ENCODE assay signal across 14 cellular contexts in genomic region chr1:11882814-11883538, GRCh38. TPM values are rescaled to one million over a fixed set of nuclear protein-coding genes. Genes with fewer than 3 reads are reported as not detected.
A peak's percentile ranks its signal among the peaks of the same experiment; 100 is the strongest.
DNase-seq lines count a peak whose midpoint lies in the region; ATAC-seq and TF ChIP-seq lines count a peak whose summit lies in the region.
"Had no signal": no experiment of that assay in that cellular context is flagged by ENCODE, and none has a peak within 500 bp of the region (broad histone marks: within the 10 kb centered on the region; RNA-seq: fewer than 3 reads in every experiment).

No MANE protein-coding gene starts in this region.

- H3K18ac ChIP-seq in mesendoderm (ENCODE audit: low read length) = no peak overlapping the region

- H2BK15ac ChIP-seq in mesendoderm (replicated peaks; ENCODE audit: low read depth) = no peak overlapping the region

- H3K27ac Mint-ChIP-seq in activated T-cell treated with anti-CD3 and anti-CD28 coated beads, Interleukin-2, amount 50 U/mL, for 72 hours = no peak overlapping the region
- H3K27ac Mint-ChIP-seq: T-helper 17 cell had no signal

- H3K79me1 ChIP-seq in mesendoderm (ENCODE audit: low read length) = no peaks in the 10 kb centered on the region

- no peaks in the 10 kb centered on the region for H3K9me3 ChIP-seq in body of pancreas

- H3K4me3 Mint-ChIP-seq in activated T-cell treated with anti-CD3 and anti-CD28 coated beads, Interleukin-2, amount 50 U/mL, for 72 hours = no peak overlapping the region
- H3K4me3 Mint-ChIP-seq: T-helper 17 cell had no signal

- no peak overlapping the region for H3K23ac ChIP-seq in mesendoderm (ENCODE audit: low read length)

- peak overlapping the region; percentile 25 for H3K56ac ChIP-seq in mesendoderm (ENCODE audit: low read length)

- no peak overlapping the region for H3K9ac ChIP-seq in mesendoderm (ENCODE audit: low read length)

- H3K27me3 ChIP-seq in body of pancreas (no peaks in the 10 kb centered on the region), mesendoderm (ENCODE audit: insufficient read depth, low read length, poor library complexity) (no peaks in the 10 kb centered on the region)
- H3K27me3 ChIP-seq: dorsolateral prefrontal cortex had no signal

- H3K4me1 Mint-ChIP-seq in activated T-cell treated with anti-CD3 and anti-CD28 coated beads, Interleukin-2, amount 50 U/mL, for 72 hours (ENCODE audit: low read depth) = no peaks in the 10 kb centered on the region

- H2BK120ac ChIP-seq in mesendoderm (ENCODE audit: low read depth, low read length) = no peak overlapping the region

- H3K79me2 ChIP-seq in mesendoderm (ENCODE audit: control insufficient read depth, insufficient read depth, low read length) = no peaks in the 10 kb centered on the region

- no peak overlapping the region for H3K4ac ChIP-seq in mesendoderm (ENCODE audit: low read depth, low read length)

- 34 to 35% methylated on average over 6 to 13 of the region's 13 CpGs for WGBS in body of pancreas, 2 donors
- no CpG with 5 or more reads among the region's 13 CpGs for WGBS in mesendoderm (ENCODE audit: extremely low coverage, insufficient coverage, low lambda C conversion rate)

- H2AK5ac ChIP-seq in mesendoderm (ENCODE audit: low read length) = no peak overlapping the region

- peaks cover 9% of the 10 kb centered on the region for H3K27me3 Mint-ChIP-seq in activated T-cell treated with anti-CD3 and anti-CD28 coated beads, Interleukin-2, amount 50 U/mL, for 72 hours (ENCODE audit: low read depth)

- intact Hi-C loops in body of pancreas (cut with DNase I) = no loop called here

- ATAC-seq in body of pancreas = peak; percentile 85
- ATAC-seq in activated T-cell treated with anti-CD3 and anti-CD28 coated beads, Interleukin-2, amount 50 U/mL, for 72 hours (replicated peaks in 1 of 2) = no peak
- ATAC-seq: T-helper 17 cell had no signal

- H3K9me3 Mint-ChIP-seq in activated T-cell treated with anti-CD3 and anti-CD28 coated beads, Interleukin-2, amount 50 U/mL, for 72 hours = no peaks in the 10 kb centered on the region

- DNase-seq in DMS153 (lab: John Stamatoyannopoulos, UW) (peak; percentile 63), NCI-H2029 treated with DMSO at 0.1 percent for 48 hours (lab: John Stamatoyannopoulos, UW) (peak; percentile 54), body of pancreas (peak; percentile 79 to 90 (median 90)), mesendoderm (peak; percentile 95), glomerular visceral epithelial cell (ENCODE audit: extremely low spot score) (no peak), D341Med (ENCODE audit: low spot score) (no peak), nucleus accumbens (lab: John Stamatoyannopoulos, UW) (no peak)
- no peak for DNase-seq in activated T-cell treated with anti-CD3 and anti-CD28 coated beads, Interleukin-2, amount 50 U/mL, for 72 hours
- DNase-seq: activated T-cell treated with anti-CD3 and anti-CD28 coated beads, Interleukin-2, amount 50 U/mL, for 1 hour; DND-41; dorsolateral prefrontal cortex; MM.1S; T-helper 17 cell had no signal

- no peaks in the 10 kb centered on the region for H3K36me3 Mint-ChIP-seq in activated T-cell treated with anti-CD3 and anti-CD28 coated beads, Interleukin-2, amount 50 U/mL, for 72 hours (ENCODE audit: insufficient read depth in 2 of 2)

- TF ChIP-seq CTCF in body of pancreas (IDR thresholded peaks at IDR 0.05) = no peak

- no peak overlapping the region for H4K8ac ChIP-seq in mesendoderm (ENCODE audit: low read depth, low read length)

- no peak overlapping the region for H2BK5ac ChIP-seq in mesendoderm (ENCODE audit: low read length)

- H3K36me3 ChIP-seq in body of pancreas (replicated peaks in 1 of 2; ENCODE audit: insufficient read depth in 1 of 2, low read depth in 2 of 2) = no peaks in the 10 kb centered on the region
- H3K36me3 ChIP-seq in mesendoderm (ENCODE audit: control insufficient read depth, insufficient read depth, low read length) = no peaks in the 10 kb centered on the region

- no peak for TF ChIP-seq POLR2A in body of pancreas (IDR thresholded peaks at IDR 0.05)

- peaks cover 11% of the 10 kb centered on the region for H3K4me1 ChIP-seq in body of pancreas
- peaks cover 8% of the 10 kb centered on the region for H3K4me1 ChIP-seq in mesendoderm (ENCODE audit: control insufficient read depth, low read depth, low read length)

- H4K5ac ChIP-seq in mesendoderm (ENCODE audit: low read length) = no peak overlapping the region

- no peak overlapping the region for H3K4me2 ChIP-seq in mesendoderm (ENCODE audit: low read length)

- H3K27ac ChIP-seq in body of pancreas (no peak overlapping the region), mesendoderm (ENCODE audit: low read depth, low read length) (no peak overlapping the region)

- no peak overlapping the region for H3K4me3 ChIP-seq in body of pancreas
- no peak overlapping the region for H3K4me3 ChIP-seq in mesendoderm (ENCODE audit: low read length)
- H3K4me3 ChIP-seq: dorsolateral prefrontal cortex had no signal

RNA-seq across cellular contexts. Expression of gene NPPB, which starts 24.2 kb away (rescaled TPM):
- not detected for total RNA-seq in body of pancreas
- 102 TPM for polyA plus RNA-seq in mesendoderm (2013, experiment 1 of 2)
- 106 TPM for polyA plus RNA-seq in mesendoderm (2013, experiment 2 of 2)
- total RNA-seq in activated T-cell treated with anti-CD3 and anti-CD28 coated beads, Interleukin-2, amount 50 U/mL, for 72 hours = not detected
- total RNA-seq: renal cortical epithelial cell, T-helper 17 cell had no signal

RNA-seq across cellular contexts. Expression of gene NPPA, which starts 35.4 kb away (rescaled TPM):
- 10 to 100 TPM in 1 of 2 donors, not detected in 1; 25.4 TPM for total RNA-seq in body of pancreas
- polyA plus RNA-seq in mesendoderm (2013, experiment 1 of 2) = 0.25 TPM
- polyA plus RNA-seq in mesendoderm (2013, experiment 2 of 2) = 0.53 TPM
- not detected for total RNA-seq in activated T-cell treated with anti-CD3 and anti-CD28 coated beads, Interleukin-2, amount 50 U/mL, for 72 hours
- total RNA-seq: renal cortical epithelial cell, T-helper 17 cell had no signal

RNA-seq across cellular contexts. Expression of gene KIAA2013, which starts 43.3 kb away (rescaled TPM):
- 10 to 100 TPM; 67.7 to 87.0 TPM for total RNA-seq in body of pancreas
- 25.8 TPM for polyA plus RNA-seq in mesendoderm (2013, experiment 1 of 2)
- 26.2 TPM for polyA plus RNA-seq in mesendoderm (2013, experiment 2 of 2)
- total RNA-seq in activated T-cell treated with anti-CD3 and anti-CD28 coated beads, Interleukin-2, amount 50 U/mL, for 72 hours = 10 to 100 TPM; 25.3 to 26.9 TPM

RNA-seq across cellular contexts. Expression of gene PLOD1, which starts 51.5 kb away (rescaled TPM):
- 10 to 100 TPM; 30.9 to 39.6 TPM for total RNA-seq in body of pancreas
- polyA plus RNA-seq in mesendoderm (2013, experiment 1 of 2) = 32.1 TPM
- polyA plus RNA-seq in mesendoderm (2013, experiment 2 of 2) = 32.6 TPM
- 10 to 100 TPM; 13.5 to 13.6 TPM for total RNA-seq in activated T-cell treated with anti-CD3 and anti-CD28 coated beads, Interleukin-2, amount 50 U/mL, for 72 hours

Comparison
In these comparisons a context has a peak if more than half of its experiments do, and no peak if none do; other contexts are left out.
1. DNase-seq: peak in DMS153 (single experiment), NCI-H2029 treated with DMSO at 0.1 percent for 48 hours (single experiment), body of pancreas (4 of 4) and mesendoderm (single experiment); none in activated T-cell treated with anti-CD3 and anti-CD28 coated beads, Interleukin-2, amount 50 U/mL, for 72 hours (0 of 2), glomerular visceral epithelial cell (single experiment), D341Med (single experiment) and nucleus accumbens (0 of 56).